11 cellular contexts compared by ENCODE assay signal in genomic region chr1:150808134-150808533, GRCh38. TPM values are rescaled to one million over a fixed set of nuclear protein-coding genes. Genes with fewer than 3 reads are reported as not detected.
DNase-seq lines count a peak whose midpoint lies in the region; ATAC-seq and TF ChIP-seq lines count a peak whose summit lies in the region.
"Had no signal": no experiment of that assay in that cellular context is flagged by ENCODE, and none has a peak within 500 bp of the region (broad histone marks: within the 10 kb centered on the region; RNA-seq: fewer than 3 reads in every experiment).

Gene CTSK, minus strand, starts transcription at chr1:150808260. Its CDS starts 1,455 bp downstream, at chr1:150806805.

- POLR2A ChIA-PET in SK-N-SH (lab: Yijun Ruan, JAX): no interaction called here

- no peaks in the 10 kb centered on the region for H3K9me3 Mint-ChIP-seq in dendritic cell treated with granulocyte-macrophage colony-stimulating factor and Interleukin-4, amounts not matched to agents 40 ng/mL and 50 ng/mL, for 4 days

- no peak for TF ChIP-seq RAD21 in SK-N-SH (IDR thresholded peaks at IDR 0.05; ENCODE audit: low read length)

- no peak within 1 kb of the TSS for H3K4me3 Mint-ChIP-seq in dendritic cell treated with granulocyte-macrophage colony-stimulating factor and Interleukin-4, amounts not matched to agents 40 ng/mL and 50 ng/mL, for 4 days

- peaks cover 34% of the 10 kb centered on the region for H3K4me1 Mint-ChIP-seq in dendritic cell treated with granulocyte-macrophage colony-stimulating factor and Interleukin-4, amounts not matched to agents 40 ng/mL and 50 ng/mL, for 4 days (ENCODE audit: low read depth)

- H3K27ac ChIP-seq in SK-N-SH (ENCODE audit: low read depth in 2 of 2, low read length in 1 of 2) (no peak within 1 kb of the TSS), mesodermal cell (ENCODE audit: low read depth, low read length, severe bottlenecking) (peak within 1 kb of the TSS; percentile 8), tibial nerve (peak within 1 kb of the TSS; percentile 17 to 80 (median 57))
- H3K27ac ChIP-seq: 22Rv1 had no signal

- no peak within 1 kb of the TSS for H3K4me2 ChIP-seq in SK-N-SH

- no peaks in the 10 kb centered on the region for H3K9me3 ChIP-seq in SK-N-SH
- H3K9me3 ChIP-seq in mesodermal cell (ENCODE audit: control insufficient read depth, low read length): no peaks in the 10 kb centered on the region
- no peaks in the 10 kb centered on the region for H3K9me3 ChIP-seq in tibial nerve
- no peaks in the 10 kb centered on the region for H3K9me3 ChIP-seq in BE2C

- H3K4me1 ChIP-seq in SK-N-SH (ENCODE audit: control insufficient read depth in 1 of 2, insufficient read depth in 2 of 2, low read depth in 1 of 2, low read length in 1 of 2) (no peaks in the 10 kb centered on the region; a peak in 1 of 4 replicates), mesodermal cell (ENCODE audit: control insufficient read depth, insufficient read depth, low read length, poor library complexity, severe bottlenecking) (no peaks in the 10 kb centered on the region), tibial nerve (peaks cover 0 to 37% (median 0%) of the 10 kb centered on the region in 4 donors), BE2C (no peaks in the 10 kb centered on the region)

- TF ChIP-seq EP300 in SK-N-SH (IDR thresholded peaks at IDR 0.05; ENCODE audit: borderline replicate concordance in 1 of 2, low read depth in 1 of 2, low read length in 1 of 2): no peak
- TF ChIP-seq EP300 in tibial nerve (IDR thresholded peaks at IDR 0.05): peak in 1 of 2 donors; percentile 63

- H2AFZ ChIP-seq in SK-N-SH (ENCODE audit: low read depth): no peak within 1 kb of the TSS

- H3K4me3 ChIP-seq in SK-N-SH (ENCODE audit: low read depth in 2 of 2, low read length in 1 of 2) (no peak within 1 kb of the TSS), mesodermal cell (ENCODE audit: extremely low read depth, insufficient read depth, low read length, poor library complexity, severe bottlenecking) (no peak within 1 kb of the TSS), tibial nerve (peak within 1 kb of the TSS; percentile 19 to 46 (median 22)), BE2C (ENCODE audit: low read depth, low read length) (no peak within 1 kb of the TSS)

- no peaks in the 10 kb centered on the region for H3K27me3 Mint-ChIP-seq in dendritic cell treated with granulocyte-macrophage colony-stimulating factor and Interleukin-4, amounts not matched to agents 40 ng/mL and 50 ng/mL, for 4 days

- H3K27me3 ChIP-seq in SK-N-SH (ENCODE audit: insufficient read depth) (no peaks in the 10 kb centered on the region), tibial nerve (no peaks in the 10 kb centered on the region), BE2C (no peaks in the 10 kb centered on the region)

- no peaks in the 10 kb centered on the region for H3F3A ChIP-seq in SK-N-SH (replicated peaks; ENCODE audit: insufficient read depth)

- H3K36me3 Mint-ChIP-seq in dendritic cell treated with granulocyte-macrophage colony-stimulating factor and Interleukin-4, amounts not matched to agents 40 ng/mL and 50 ng/mL, for 4 days (ENCODE audit: low read depth): peaks cover 21% of the 10 kb centered on the region

- H4K20me1 ChIP-seq in SK-N-SH (ENCODE audit: insufficient read depth): no peaks in the 10 kb centered on the region

- CTCF ChIA-PET in SK-N-SH (lab: Yijun Ruan, JAX): interaction anchor here (1.5 to 1.6 kb wide), 2 partner anchors 21 to 247 kb away, joined by 3 to 4 read pairs; no protein-coding TSS in a partner anchor

- 97% methylated on average over 7 of the region's 7 CpGs for WGBS in SK-N-SH (ENCODE audit: low lambda C conversion rate)
- WGBS in mesodermal cell (ENCODE audit: insufficient coverage in 2 of 2), 2 experiments: 74 to 76% methylated on average over 5 of the region's 7 CpGs
- WGBS in tibial nerve, 2 donors: 31 to 33% methylated on average over 7 of the region's 7 CpGs

- ATAC-seq in SK-N-SH treated with all-trans-retinoic acid at 6 μM for 48 hours: no peak
- ATAC-seq in HG02870 (IDR thresholded peaks at IDR 0.05; ENCODE audit: unreplicated experiment): no peak

- TF ChIP-seq CTCF in SK-N-SH (IDR thresholded peaks at IDR 0.05) (no peak), tibial nerve (IDR thresholded peaks at IDR 0.05) (no peak), BE2C (IDR thresholded peaks at IDR 0.05; ENCODE audit: low read depth, low read length) (no peak)

- TF ChIP-seq POLR2A in tibial nerve (IDR thresholded peaks at IDR 0.05): peak in 1 of 2 donors; percentile 30

- H3K9ac ChIP-seq in SK-N-SH: no peak within 1 kb of the TSS

- H3K36me3 ChIP-seq in SK-N-SH (replicated peaks in 1 of 2; ENCODE audit: control insufficient read depth in 1 of 2, insufficient read depth in 2 of 2, low read length in 1 of 2) (peaks cover 31 to 43% of the 10 kb centered on the region in 2 experiments), mesodermal cell (ENCODE audit: control insufficient read depth, insufficient read depth, low read length) (peaks cover 33% of the 10 kb centered on the region), tibial nerve (peaks cover 0 to 49% (median 7%) of the 10 kb centered on the region in 3 donors), BE2C (peaks cover 16% of the 10 kb centered on the region)

- no peaks in the 10 kb centered on the region for H3K9me2 ChIP-seq in SK-N-SH

- intact Hi-C loops in dendritic cell treated with granulocyte-macrophage colony-stimulating factor and Interleukin-4, amounts not matched to agents 40 ng/mL and 50 ng/mL, for 4 days (cut with micrococcal nuclease): no loop called here

- DNase-seq in SK-N-SH: no peak
- DNase-seq in tibial nerve (ENCODE audit: low spot score in 2 of 2): peak in 1 of 2 donors; percentile 48
- DNase-seq in BE2C: no peak
- no peak for DNase-seq in NCI-H2196 treated with DMSO at 0.1 percent for 48 hours (lab: John Stamatoyannopoulos, UW; ENCODE audit: unreplicated experiment)
- DNase-seq: activated CD4-positive, alpha-beta T cell treated with anti-CD3 and anti-CD28 coated beads, Interleukin-2, amount 50 U/mL, for 1 hour; NCI-H1930 had no signal

- no peaks in the 10 kb centered on the region for H3K79me2 ChIP-seq in SK-N-SH (ENCODE audit: insufficient read depth)

- H3K27ac Mint-ChIP-seq in dendritic cell treated with granulocyte-macrophage colony-stimulating factor and Interleukin-4, amounts not matched to agents 40 ng/mL and 50 ng/mL, for 4 days: peak within 1 kb of the TSS; percentile 66

TF ChIP-seq in SK-N-SH, 30 proteins besides CTCF, POLR2A, EP300 and RAD21:
- TF ChIP-seq POLR2AphosphoS5 (IDR thresholded peaks at IDR 0.05; ENCODE audit: low read depth, low read length) (0 out of 2 replicates have a peak, but pooled peaks have one; percentile 17), NRF1 (IDR thresholded peaks at IDR 0.05; ENCODE audit: low read depth, low read length) (no peak)

TF ChIP-seq in SK-N-SH treated with all-trans-retinoic acid at 6 μM for 48 hours, 23 proteins besides CTCF, POLR2A, EP300 and RAD21 (continues in another document):
- TF ChIP-seq PPARA (CRISPR knock-in tag; IDR thresholded peaks at IDR 0.05; ENCODE audit: borderline replicate concordance) (no peak), OSR1 (CRISPR knock-in tag; IDR thresholded peaks at IDR 0.05) (no peak), ZNF8 (CRISPR knock-in tag; IDR thresholded peaks at IDR 0.05) (no peak), ZFP30 (CRISPR knock-in tag; IDR thresholded peaks at IDR 0.05) (no peak), ESRRG (CRISPR knock-in tag; IDR thresholded peaks at IDR 0.05) (no peak), POU6F1 (CRISPR knock-in tag; IDR thresholded peaks at IDR 0.05; ENCODE audit: borderline replicate concordance, low read depth) (no peak), RARB (CRISPR knock-in tag; IDR thresholded peaks at IDR 0.05) (no peak), TOX (CRISPR knock-in tag; IDR thresholded peaks at IDR 0.05; ENCODE audit: borderline replicate concordance) (no peak), TCF4 (CRISPR knock-in tag; IDR thresholded peaks at IDR 0.05; ENCODE audit: borderline replicate concordance) (no peak), CSDC2 (CRISPR knock-in tag; IDR thresholded peaks at IDR 0.05) (no peak), ZC3H10 (CRISPR knock-in tag; IDR thresholded peaks at IDR 0.05) (no peak), CREB5 (CRISPR knock-in tag; IDR thresholded peaks at IDR 0.05; ENCODE audit: low read depth) (no peak), ZFP3 (CRISPR knock-in tag; IDR thresholded peaks at IDR 0.05) (no peak)

RNA-seq across cellular contexts. Expression of gene CTSK, which starts in this region (rescaled TPM):
- 6.3 and 7.9 TPM in 2 replicates for polyA plus RNA-seq in SK-N-SH (2012; rRNA removed)
- 2.5 and 3.1 TPM in 2 replicates for polyA plus RNA-seq in SK-N-SH (2012; cell fraction: cytosol; rRNA removed)
- polyA plus RNA-seq in SK-N-SH (2012; cell fraction: nucleus; rRNA removed): 41.3 and 46.2 TPM in 2 replicates
- polyA plus RNA-seq in mesodermal cell (2013, experiment 1 of 2): 7.9 TPM
- 6.4 TPM for polyA plus RNA-seq in mesodermal cell (2013, experiment 2 of 2)
- total RNA-seq in tibial nerve: 10 to 100 TPM; 42.0 to 87.9 (median 45.5) TPM
- polyA plus RNA-seq in BE2C (2012; ENCODE audit: insufficient read depth, insufficient read length, low read depth): 5.8 TPM

Comparison
In these comparisons a context has a peak if more than half of its experiments do, and no peak if none do; other contexts are left out.
1. H3K27ac ChIP-seq: peak in mesodermal cell (single experiment) and tibial nerve (4 of 4); none in SK-N-SH (0 of 2).
2. H3K4me3 ChIP-seq: peak in tibial nerve (4 of 4); none in SK-N-SH (0 of 2), mesodermal cell (single experiment) and BE2C (single experiment).